In genomic region chr3:168559012-168559411, GRCh38 we compare ENCODE assay signal across 18 cellular contexts.
DNase-seq lines count a peak whose midpoint lies in the region; ATAC-seq, FAIRE-seq and TF ChIP-seq lines count a peak whose summit lies in the region.
"Had no signal": no experiment of that assay in that cellular context is flagged by ENCODE, and none has a peak within 500 bp of the region (broad histone marks: within the 10 kb centered on the region; RNA-seq: fewer than 3 reads in every experiment).

No MANE protein-coding gene starts in this region.

- H3K79me2 ChIP-seq in H1 (ENCODE audit: control insufficient read depth in 1 of 2, insufficient read depth in 2 of 2, low read length in 2 of 2), result no peaks in the 10 kb centered on the region

- H3K9ac ChIP-seq in H1 (replicated peaks in 1 of 4; ENCODE audit: extremely low read depth in 1 of 4, low read depth in 3 of 4, low read length in 3 of 4), result no peak overlapping the region

- H3K4ac ChIP-seq in H1 (replicated peaks; ENCODE audit: insufficient read length, low read depth, low read length), result no peak overlapping the region

- H2BK120ac ChIP-seq in H1 (replicated peaks; ENCODE audit: low read depth, low read length), result no peak overlapping the region

- H2BK12ac ChIP-seq in H1 (ENCODE audit: low read depth, low read length), result no peak overlapping the region

- H3K4me3 ChIP-seq in H1 (ENCODE audit: extremely low read depth in 1 of 4, insufficient read depth in 2 of 4, low read depth in 3 of 4, low read length in 4 of 4), result no peak overlapping the region
- H3K4me3 ChIP-seq: A549, GM23338 had no signal

- no peak overlapping the region for H3K14ac ChIP-seq in H1 (ENCODE audit: insufficient read length)

- H3K56ac ChIP-seq in H1 (replicated peaks; ENCODE audit: insufficient read length, low read depth, low read length), result no peak overlapping the region

- POLR2A ChIA-PET in H1 (lab: Charles Lee; ENCODE audit: partially characterized antibody), result no interaction called here

- H3K27ac ChIP-seq in H1 (ENCODE audit: low read depth, low read length), result no peak overlapping the region
- H3K27ac ChIP-seq: A549, C4-2B had no signal

- TF ChIP-seq EP300 in H1 (IDR thresholded peaks at IDR 0.05; ENCODE audit: borderline replicate concordance in 1 of 2, low read depth in 2 of 2, low read length in 2 of 2), result no peak

- H3K18ac ChIP-seq in H1 (ENCODE audit: extremely low read depth, low read length), result no peak overlapping the region

- H3K23me2 ChIP-seq in H1 (ENCODE audit: low read depth, low read length), result no peaks in the 10 kb centered on the region

- H2AK5ac ChIP-seq in H1 (ENCODE audit: low read depth, low read length), result no peak overlapping the region

- CTCF ChIA-PET in H1 (lab: Charles Lee; ENCODE audit: partially characterized antibody), result interaction anchor here (0.8 to 1.4 kb wide), 4 partner anchors 9 to 62 kb away, joined by 3 to 4 read pairs (median 4); no protein-coding TSS in a partner anchor

- no peak overlapping the region for H2BK15ac ChIP-seq in H1 (ENCODE audit: low read length)

- no peak for TF ChIP-seq RAD21 in H1 (IDR thresholded peaks at IDR 0.05 in 1 of 2, conservative IDR thresholded peaks at IDR 0.05 in 1 of 2; ENCODE audit: low read depth in 2 of 2, low read length in 2 of 2)

- H4K20me1 ChIP-seq in H1 (replicated peaks in 1 of 2; ENCODE audit: control insufficient read depth in 1 of 2, insufficient read depth in 2 of 2, low read length in 2 of 2), result no peaks in the 10 kb centered on the region

- H2BK20ac ChIP-seq in H1 (ENCODE audit: low read length), result no peak overlapping the region

- no peak overlapping the region for H2AFZ ChIP-seq in H1 (ENCODE audit: low read length)
- H2AFZ ChIP-seq: GM23338 had no signal

- no peaks in the 10 kb centered on the region for H3K36me3 ChIP-seq in H1 (ENCODE audit: control insufficient read depth in 2 of 4, insufficient read depth in 4 of 4, low read length in 3 of 4)

- ATAC-seq in GM18502 (IDR thresholded peaks at IDR 0.05; ENCODE audit: poor library complexity, unreplicated experiment) (peak; percentile 54), GM19463 (IDR thresholded peaks at IDR 0.05; ENCODE audit: unreplicated experiment) (peak; percentile 65), HG02884 (IDR thresholded peaks at IDR 0.05; ENCODE audit: unreplicated experiment) (peak; percentile 47), HG03521 (IDR thresholded peaks at IDR 0.05; ENCODE audit: unreplicated experiment) (no peak)
- ATAC-seq: A549, GM23338, Panc1, Right ventricle myocardium inferior had no signal

- no peaks in the 10 kb centered on the region for H3K79me1 ChIP-seq in H1 (ENCODE audit: low read depth, low read length)

- H3K27me3 ChIP-seq in H1 (replicated peaks in 1 of 4; ENCODE audit: control insufficient read depth in 3 of 4, extremely low read depth in 1 of 4, insufficient read depth in 3 of 4, low read length in 3 of 4), result no peaks in the 10 kb centered on the region

- TF ChIP-seq POLR2A in H1 (IDR thresholded peaks at IDR 0.05; ENCODE audit: control extremely low read depth in 1 of 2, low read depth in 2 of 2, low read length in 2 of 2), result no peak

- FAIRE-seq in H1 (lab: Jason Lieb, UNC), result peak; percentile 19
- FAIRE-seq: A549 had no signal

- no peaks in the 10 kb centered on the region for H3K4me1 ChIP-seq in H1 (replicated peaks in 1 of 4; ENCODE audit: control insufficient read depth in 3 of 4, insufficient read depth in 4 of 4, low read length in 3 of 4)
- H3K4me1 ChIP-seq: A549 had no signal

- no peak overlapping the region for H2BK5ac ChIP-seq in H1 (ENCODE audit: low read depth, low read length)

- no peak overlapping the region for H4K5ac ChIP-seq in H1 (ENCODE audit: insufficient read length, low read depth, low read length)

- TF ChIP-seq CTCF in H1 (IDR thresholded peaks at IDR 0.05; ENCODE audit: control extremely low read depth in 1 of 3, insufficient read depth in 1 of 3, low read depth in 1 of 3, low read length in 3 of 3), result no peak

- no peak overlapping the region for H3K4me2 ChIP-seq in H1 (ENCODE audit: insufficient read depth in 1 of 2, low read depth in 2 of 2, low read length in 2 of 2)
- H3K4me2 ChIP-seq: A549, GM23338 had no signal

- DNase-seq in H1 (ENCODE audit: low read depth in 1 of 2, low spot score in 2 of 2) (no peak), NCI-H345 (lab: John Stamatoyannopoulos, UW) (no peak)
- DNase-seq in stimulated activated naive CD4-positive, alpha-beta T cell (lab: John Stamatoyannopoulos, UW), result no peak
- DNase-seq: GF-D8, KBM-7, NCI-H1417 treated with DMSO at 0.1 percent for 48 hours, NCI-H1930, NCI-H510A treated with DMSO at 0.1 percent for 48 hours, NCI-H82 had no signal

- H3K23ac ChIP-seq in H1 (ENCODE audit: insufficient read length), result no peak overlapping the region

- no peaks in the 10 kb centered on the region for H3K9me3 ChIP-seq in H1 (ENCODE audit: insufficient read depth in 2 of 2, low read depth in 1 of 2, low read length in 1 of 2)
- H3K9me3 ChIP-seq: A549 had no signal

- WGBS in H1 (ENCODE audit: extremely low coverage in 1 of 2, insufficient coverage in 1 of 2, insufficient read length in 1 of 2, insufficient replicate concordance in 2 of 2, low coverage in 1 of 2, low lambda C conversion rate in 2 of 2, missing lambda C conversion rate in 1 of 2), 2 experiments, result 93% methylated on average over 3 of the region's 3 CpGs; no CpG with 5 or more reads in 1 of the 2 experiments

- H4K91ac ChIP-seq in H1 (replicated peaks; ENCODE audit: insufficient read length, low read length), result no peak overlapping the region

- no peak overlapping the region for H4K8ac ChIP-seq in H1 (ENCODE audit: extremely low read depth, insufficient read depth, low read length)

TF ChIP-seq in H1, 55 proteins besides CTCF, POLR2A, EP300 and RAD21 (continues in another document):
- TF ChIP-seq SP4 (IDR thresholded peaks at IDR 0.05; ENCODE audit: low read length) (no peak), SIN3A (conservative IDR thresholded peaks at IDR 0.05 in 1 of 2, IDR thresholded peaks at IDR 0.05 in 1 of 2; ENCODE audit: low read depth in 1 of 2, low read length in 2 of 2) (no peak), KDM5A (IDR thresholded peaks at IDR 0.05; ENCODE audit: low read length) (no peak), ZNF274 (IDR thresholded peaks at IDR 0.05; ENCODE audit: borderline replicate concordance, extremely low read depth, low read length) (no peak), GTF2F1 (IDR thresholded peaks at IDR 0.05; ENCODE audit: borderline replicate concordance, low read depth, low read length) (no peak), FOSL1 (IDR thresholded peaks at IDR 0.05; ENCODE audit: insufficient read depth, low read depth, low read length) (no peak), HDAC6 (IDR thresholded peaks at IDR 0.05; ENCODE audit: low read depth, low read length) (no peak)
